In genomic region chr17:35141681-35142466, GRCh38 we compare ENCODE assay signal across 8 cellular contexts. TPM values are rescaled to one million over a fixed set of nuclear protein-coding genes. Genes with fewer than 3 reads are reported as not detected.
DNase-seq lines count a peak whose midpoint lies in the region; ATAC-seq, FAIRE-seq and TF ChIP-seq lines count a peak whose summit lies in the region.

Gene NLE1, minus strand, starts transcription at chr17:35142303. Its CDS starts 28 bp downstream, at chr17:35142275.

- intact Hi-C loops in kidney (cut with DNase I), result no loop called here

- TF ChIP-seq CTCF in A549 (IDR thresholded peaks at IDR 0.05), result peak; percentile 90
- peak; percentile 84 for TF ChIP-seq CTCF in kidney (IDR thresholded peaks at IDR 0.05; ENCODE audit: borderline replicate concordance, extremely low read depth, insufficient read depth)

- no peak for FAIRE-seq in A549 (lab: Jason Lieb, UNC)
- FAIRE-seq in kidney (lab: Jason Lieb, UNC), result no peak

- no peak for TF ChIP-seq EP300 in A549 (IDR thresholded peaks at IDR 0.05)

- peaks cover 9% of the 10 kb centered on the region; the same call in 2 of the 3 replicates for H3K4me1 ChIP-seq in A549
- H3K4me1 ChIP-seq in kidney (ENCODE audit: control insufficient read depth in 1 of 2, insufficient read depth in 1 of 2, low read depth in 1 of 2, low read length in 2 of 2), result peaks cover 0 to 3% of the 10 kb centered on the region in 2 donors

- H3K4me3 ChIP-seq in A549, result peak within 1 kb of the TSS; percentile 87
- peak within 1 kb of the TSS; percentile 80 to 96 for H3K4me3 ChIP-seq in kidney (ENCODE audit: low read length in 2 of 2)

- H3K36me3 ChIP-seq in kidney (ENCODE audit: control insufficient read depth in 1 of 2, insufficient read depth in 2 of 2, low read length in 2 of 2), result peaks cover 12 to 18% of the 10 kb centered on the region in 2 donors

- TF ChIP-seq RAD21 in A549 (conservative IDR thresholded peaks at IDR 0.05 in 1 of 2, IDR thresholded peaks at IDR 0.05 in 1 of 2), result peak; percentile 30 to 48

- POLR2A ChIA-PET in A549 (lab: Yijun Ruan, JAX), result interaction anchor here (0.8 to 1.1 kb wide), 2 partner anchors 11 to 52 kb away, joined by 3 to 7 read pairs; no protein-coding TSS in a partner anchor

- peak; percentile 87 for TF ChIP-seq POLR2A in A549 (IDR thresholded peaks at IDR 0.05; ENCODE audit: low read length)
- peak; percentile 54 for TF ChIP-seq POLR2A in GM18526 (IDR thresholded peaks at IDR 0.05; ENCODE audit: extremely low read depth, insufficient read length)

- DNase-seq in A549 (ENCODE audit: low read depth in 1 of 2, low spot score in 1 of 2) (peak; percentile 86 to 93), NCI-H345 (lab: John Stamatoyannopoulos, UW) (peak; percentile 84), cerebellar cortex (ENCODE audit: low spot score) (peak; percentile 75), kidney (peak; percentile 94)
- DNase-seq in activated CD4-positive, CD25-positive, alpha-beta regulatory T cell treated with anti-CD3 and anti-CD28 coated beads, Interleukin-2, amount 50 U/mL, for 72 hours, result peak; percentile 93
- peak; percentile 76 to 89 for DNase-seq in stimulated activated CD4-positive, alpha-beta T cell treated with anti-CD3 and anti-CD28 coated beads, Interleukin-15, amount 100 ng/mL, for 1 hour (ENCODE audit: low read depth in 1 of 2, low spot score in 1 of 2)

- H3K27ac ChIP-seq in A549, result peak within 1 kb of the TSS; percentile 84 to 93
- no peak within 1 kb of the TSS for H3K27ac ChIP-seq in kidney (ENCODE audit: low read depth in 2 of 2, low read length in 2 of 2)

- ATAC-seq in A549 (peak; percentile 96 to 97), HG03108 (IDR thresholded peaks at IDR 0.05; ENCODE audit: unreplicated experiment) (peak; percentile 89)

- H3K9me3 ChIP-seq in A549 (no peaks in the 10 kb centered on the region), kidney (ENCODE audit: control insufficient read depth in 1 of 2, low read length in 2 of 2) (no peaks in the 10 kb centered on the region)

- under 1% methylated on average over 44 of the region's 65 CpGs for WGBS in A549 (ENCODE audit: missing lambda C conversion rate)

- peak within 1 kb of the TSS; percentile 67 to 71 for H3K9ac ChIP-seq in kidney (ENCODE audit: low read length in 2 of 2)

- CTCF ChIA-PET in A549 (lab: Yijun Ruan, JAX), result interaction anchor here (0.6 to 3.5 kb wide), 17 partner anchors 8 to 520 kb away, joined by 3 to 27 read pairs (median 4); partner anchors contain the start of genes FNDC8 and RAD51D

- peak within 1 kb of the TSS; percentile 83 for H3K4me2 ChIP-seq in A549

TF ChIP-seq in A549, 52 proteins besides CTCF, POLR2A, EP300 and RAD21 (continues in another document):
- TF ChIP-seq, protein P1, sequence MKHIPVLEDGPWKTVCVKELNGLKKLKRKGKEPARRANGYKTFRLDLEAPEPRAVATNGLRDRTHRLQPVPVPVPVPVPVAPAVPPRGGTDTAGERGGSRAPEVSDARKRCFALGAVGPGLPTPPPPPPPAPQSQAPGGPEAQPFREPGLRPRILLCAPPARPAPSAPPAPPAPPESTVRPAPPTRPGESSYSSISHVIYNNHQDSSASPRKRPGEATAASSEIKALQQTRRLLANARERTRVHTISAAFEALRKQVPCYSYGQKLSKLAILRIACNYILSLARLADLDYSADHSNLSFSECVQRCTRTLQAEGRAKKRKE (CRISPR knock-in tag; IDR thresholded peaks at IDR 0.05; ENCODE audit: low read depth), result no peak
- TF ChIP-seq PHF8 (IDR thresholded peaks at IDR 0.05; ENCODE audit: borderline replicate concordance, low read depth) (peak; percentile 77), MAX (IDR thresholded peaks at IDR 0.05) (peak; percentile 100), HMGXB4 (CRISPR knock-in tag; IDR thresholded peaks at IDR 0.05; ENCODE audit: borderline replicate concordance) (peak; percentile 94), KDM5A (IDR thresholded peaks at IDR 0.05) (peak; percentile 60), MAZ (IDR thresholded peaks at IDR 0.05; ENCODE audit: borderline replicate concordance, low read depth, low read length) (0 out of 2 replicates have a peak, but pooled peaks have one; percentile 72), RNF2 (IDR thresholded peaks at IDR 0.05; ENCODE audit: borderline replicate concordance, low read depth) (no peak), E2F6 (IDR thresholded peaks at IDR 0.05; ENCODE audit: borderline replicate concordance, low read depth) (peak; percentile 88), GATA3 (IDR thresholded peaks at IDR 0.05; ENCODE audit: borderline replicate concordance) (peak; percentile 40; the same call in 1 of the 2 replicates), CBX8 (IDR thresholded peaks at IDR 0.05) (no peak), FOSL2 (IDR thresholded peaks at IDR 0.05) (no peak), FOSL2 (CRISPR knock-in tag; IDR thresholded peaks at IDR 0.05) (peak; percentile 13; the same call in 1 of the 2 replicates), MYC (IDR thresholded peaks at IDR 0.05; ENCODE audit: borderline replicate concordance, low read length) (peak; percentile 99)
- TF ChIP-seq, protein P2, sequence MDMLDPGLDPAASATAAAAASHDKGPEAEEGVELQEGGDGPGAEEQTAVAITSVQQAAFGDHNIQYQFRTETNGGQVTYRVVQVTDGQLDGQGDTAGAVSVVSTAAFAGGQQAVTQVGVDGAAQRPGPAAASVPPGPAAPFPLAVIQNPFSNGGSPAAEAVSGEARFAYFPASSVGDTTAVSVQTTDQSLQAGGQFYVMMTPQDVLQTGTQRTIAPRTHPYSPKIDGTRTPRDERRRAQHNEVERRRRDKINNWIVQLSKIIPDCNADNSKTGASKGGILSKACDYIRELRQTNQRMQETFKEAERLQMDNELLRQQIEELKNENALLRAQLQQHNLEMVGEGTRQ (IDR thresholded peaks at IDR 0.05), result peak; percentile 56; the same call in 1 of the 2 replicates
- TF ChIP-seq, protein P3, sequence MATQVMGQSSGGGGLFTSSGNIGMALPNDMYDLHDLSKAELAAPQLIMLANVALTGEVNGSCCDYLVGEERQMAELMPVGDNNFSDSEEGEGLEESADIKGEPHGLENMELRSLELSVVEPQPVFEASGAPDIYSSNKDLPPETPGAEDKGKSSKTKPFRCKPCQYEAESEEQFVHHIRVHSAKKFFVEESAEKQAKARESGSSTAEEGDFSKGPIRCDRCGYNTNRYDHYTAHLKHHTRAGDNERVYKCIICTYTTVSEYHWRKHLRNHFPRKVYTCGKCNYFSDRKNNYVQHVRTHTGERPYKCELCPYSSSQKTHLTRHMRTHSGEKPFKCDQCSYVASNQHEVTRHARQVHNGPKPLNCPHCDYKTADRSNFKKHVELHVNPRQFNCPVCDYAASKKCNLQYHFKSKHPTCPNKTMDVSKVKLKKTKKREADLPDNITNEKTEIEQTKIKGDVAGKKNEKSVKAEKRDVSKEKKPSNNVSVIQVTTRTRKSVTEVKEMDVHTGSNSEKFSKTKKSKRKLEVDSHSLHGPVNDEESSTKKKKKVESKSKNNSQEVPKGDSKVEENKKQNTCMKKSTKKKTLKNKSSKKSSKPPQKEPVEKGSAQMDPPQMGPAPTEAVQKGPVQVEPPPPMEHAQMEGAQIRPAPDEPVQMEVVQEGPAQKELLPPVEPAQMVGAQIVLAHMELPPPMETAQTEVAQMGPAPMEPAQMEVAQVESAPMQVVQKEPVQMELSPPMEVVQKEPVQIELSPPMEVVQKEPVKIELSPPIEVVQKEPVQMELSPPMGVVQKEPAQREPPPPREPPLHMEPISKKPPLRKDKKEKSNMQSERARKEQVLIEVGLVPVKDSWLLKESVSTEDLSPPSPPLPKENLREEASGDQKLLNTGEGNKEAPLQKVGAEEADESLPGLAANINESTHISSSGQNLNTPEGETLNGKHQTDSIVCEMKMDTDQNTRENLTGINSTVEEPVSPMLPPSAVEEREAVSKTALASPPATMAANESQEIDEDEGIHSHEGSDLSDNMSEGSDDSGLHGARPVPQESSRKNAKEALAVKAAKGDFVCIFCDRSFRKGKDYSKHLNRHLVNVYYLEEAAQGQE (IDR thresholded peaks at IDR 0.05), result no peak

RNA-seq across cellular contexts. Expression of gene NLE1, which starts in this region (rescaled TPM):
- polyA plus RNA-seq in A549 (2011; rRNA removed), result 19.3 and 20.9 TPM in 2 replicates
- 44.5 and 55.6 TPM in 2 replicates for polyA plus RNA-seq in A549 (2012; cell fraction: cytosol; rRNA removed)
- 80.6 and 99.9 TPM in 2 replicates for polyA plus RNA-seq in A549 (2012; cell fraction: nucleus; rRNA removed)
- 29.7 to 31.8 TPM (median 30.0 TPM) in 3 replicates for polyA plus RNA-seq in A549 (2017; fragmentation: RNase III; extraction: RNeasy Plus Mini Kit Qiagen cat#74134 plus additional on column Dnase treatment)
- polyA minus RNA-seq in A549 (2011; rRNA and poly(A)+ RNA removed), result 38.6 and 41.0 TPM in 2 replicates
- 11.0 TPM for total RNA-seq in kidney
- polyA plus RNA-seq in kidney (ENCODE audit: insufficient read depth, low read depth, low replicate concordance), result 9.6 TPM

Comparison
In these comparisons a context has a peak if more than half of its experiments do, and no peak if none do; other contexts are left out.
1. H3K27ac ChIP-seq: peak in A549 (2 of 2); none in kidney (0 of 2).
2. Peak in every context shown above with its lines, with median percentiles within 50 percentile points of each other: DNase-seq.